ENCODE assay signal across 14 cellular contexts in genomic region chr7:4145576-4145975, GRCh38.
DNase-seq lines count a peak whose midpoint lies in the region; ATAC-seq, FAIRE-seq and TF ChIP-seq lines count a peak whose summit lies in the region.
"Had no signal": no experiment of that assay in that cellular context is flagged by ENCODE, and none has a peak within 500 bp of the region (broad histone marks: within the 10 kb centered on the region; RNA-seq: fewer than 3 reads in every experiment).

No MANE protein-coding gene starts in this region.

- no peaks in the 10 kb centered on the region for H3K36me3 ChIP-seq in SK-N-SH (replicated peaks in 1 of 2; ENCODE audit: control insufficient read depth in 1 of 2, insufficient read depth in 2 of 2, low read length in 1 of 2)
- no peaks in the 10 kb centered on the region for H3K36me3 ChIP-seq in kidney (ENCODE audit: control insufficient read depth in 1 of 2, insufficient read depth in 2 of 2, low read length in 2 of 2)
- H3K36me3 ChIP-seq in neuron (ENCODE audit: insufficient read depth, low read length): no peaks in the 10 kb centered on the region
- H3K36me3 ChIP-seq in aorta (ENCODE audit: control insufficient read depth in 1 of 2, insufficient read depth in 2 of 2, low read length in 1 of 2): peaks cover 0 to 1% of the 10 kb centered on the region in 2 donors

- H3K4me2 ChIP-seq in SK-N-SH: no peak overlapping the region

- H3K27ac Mint-ChIP-seq in immature natural killer cell: no peak overlapping the region
- H3K27ac Mint-ChIP-seq: CD4-positive, CD25-positive, alpha-beta regulatory T cell; HFFc6 had no signal

- H4K20me1 ChIP-seq in SK-N-SH (ENCODE audit: insufficient read depth): no peaks in the 10 kb centered on the region

- in situ Hi-C loops in GM13976 (cut with MboI; ENCODE audit: low sequenced_read_pairs, unreplicated experiment): no loop called here

- peaks cover 0 to 49% of the 10 kb centered on the region in 2 experiments; a peak in 1 of 4 replicates for H3K4me1 ChIP-seq in SK-N-SH (ENCODE audit: control insufficient read depth in 1 of 2, insufficient read depth in 2 of 2, low read depth in 1 of 2, low read length in 1 of 2)
- H3K4me1 ChIP-seq in kidney (ENCODE audit: control insufficient read depth in 1 of 2, insufficient read depth in 1 of 2, low read depth in 1 of 2, low read length in 2 of 2): peaks cover 0 to 3% of the 10 kb centered on the region in 2 donors
- H3K4me1 ChIP-seq in neuron (ENCODE audit: insufficient read depth, low read length): peaks cover 25% of the 10 kb centered on the region
- H3K4me1 ChIP-seq in aorta (ENCODE audit: control insufficient read depth in 1 of 2, insufficient read depth in 2 of 2, low read length in 2 of 2): no peaks in the 10 kb centered on the region

- CTCF ChIA-PET in SK-N-SH (lab: Yijun Ruan, JAX): interaction anchor here (1.1 to 4.0 kb wide), 10 partner anchors 8 to 485 kb away, joined by 3 to 18 read pairs (median 4); no protein-coding TSS in a partner anchor

- no peaks in the 10 kb centered on the region for H3K4me1 Mint-ChIP-seq in immature natural killer cell

- TF ChIP-seq EP300 in SK-N-SH (IDR thresholded peaks at IDR 0.05; ENCODE audit: borderline replicate concordance in 1 of 2, low read depth in 1 of 2, low read length in 1 of 2): peak in 1 of 2 experiments; percentile 40; a peak in 1 of 4 replicates

- no peaks in the 10 kb centered on the region for H3K36me3 Mint-ChIP-seq in immature natural killer cell
- H3K36me3 Mint-ChIP-seq: CD4-positive, CD25-positive, alpha-beta regulatory T cell had no signal

- peaks cover 0 to 1% (median 0%) of the 10 kb centered on the region in 6 donors for H3K9me3 Mint-ChIP-seq in immature natural killer cell
- H3K9me3 Mint-ChIP-seq: CD4-positive, CD25-positive, alpha-beta regulatory T cell; H9 had no signal

- no peak for TF ChIP-seq CTCF in SK-N-SH (IDR thresholded peaks at IDR 0.05)
- TF ChIP-seq CTCF in kidney (IDR thresholded peaks at IDR 0.05; ENCODE audit: borderline replicate concordance, extremely low read depth, insufficient read depth): no peak
- TF ChIP-seq CTCF in GM13976 (IDR thresholded peaks at IDR 0.05; ENCODE audit: borderline replicate concordance, control extremely low read depth, extremely low read depth, insufficient read depth, missing control alignments): no peak

- H3K9ac ChIP-seq in SK-N-SH: no peak overlapping the region
- H3K9ac ChIP-seq in kidney (ENCODE audit: low read length in 2 of 2): no peak overlapping the region
- H3K9ac ChIP-seq: GM23248 had no signal

- POLR2A ChIA-PET in SK-N-SH (lab: Yijun Ruan, JAX): interaction anchor here (0.8 to 2.5 kb wide), 11 partner anchors 8 to 334 kb away, joined by 3 to 15 read pairs (median 5); no protein-coding TSS in a partner anchor

- H3K9me3 ChIP-seq in SK-N-SH: no peaks in the 10 kb centered on the region
- no peaks in the 10 kb centered on the region for H3K9me3 ChIP-seq in kidney (ENCODE audit: control insufficient read depth in 1 of 2, low read length in 2 of 2)
- no peaks in the 10 kb centered on the region for H3K9me3 ChIP-seq in neuron (ENCODE audit: low read length)
- H3K9me3 ChIP-seq in aorta (ENCODE audit: control insufficient read depth, low read length): no peaks in the 10 kb centered on the region

- H3F3A ChIP-seq in SK-N-SH (replicated peaks; ENCODE audit: insufficient read depth): no peaks in the 10 kb centered on the region

- no peak overlapping the region for H2AFZ ChIP-seq in SK-N-SH (ENCODE audit: low read depth)
- H2AFZ ChIP-seq in neuron (ENCODE audit: low read depth, low read length): no peak overlapping the region
- H2AFZ ChIP-seq: GM23248 had no signal

- FAIRE-seq in kidney (lab: Jason Lieb, UNC): no peak

- no peak overlapping the region for H3K4me3 Mint-ChIP-seq in immature natural killer cell
- H3K4me3 Mint-ChIP-seq: CD4-positive, CD25-positive, alpha-beta regulatory T cell; HFFc6 had no signal

- H3K27me3 Mint-ChIP-seq in immature natural killer cell (ENCODE audit: low read depth in 3 of 3): peaks cover 7 to 10% (median 8%) of the 10 kb centered on the region in 3 donors
- H3K27me3 Mint-ChIP-seq: CD4-positive, CD25-positive, alpha-beta regulatory T cell had no signal

- no peak overlapping the region; a peak in 1 of 4 replicates for H3K4me3 ChIP-seq in SK-N-SH (ENCODE audit: low read depth in 2 of 2, low read length in 1 of 2)
- H3K4me3 ChIP-seq in kidney (ENCODE audit: low read length in 2 of 2): no peak overlapping the region
- peak overlapping the region; percentile 32 for H3K4me3 ChIP-seq in neuron (ENCODE audit: low read length)
- H3K4me3 ChIP-seq in aorta (ENCODE audit: low read length in 2 of 2): no peak overlapping the region
- H3K4me3 ChIP-seq: GM23248 had no signal

- intact Hi-C loops in kidney (cut with DNase I): no loop called here
- intact Hi-C loops in aorta (cut with DNase I): no loop called here

- ATAC-seq in SK-N-SH treated with all-trans-retinoic acid at 6 μM for 48 hours: no peak
- ATAC-seq in aorta (ENCODE audit: low FRiP score): no peak
- ATAC-seq in GM19395 (IDR thresholded peaks at IDR 0.05; ENCODE audit: unreplicated experiment): no peak

- H3K27me3 ChIP-seq in SK-N-SH (ENCODE audit: insufficient read depth) (no peaks in the 10 kb centered on the region), neuron (ENCODE audit: insufficient read depth, low read length) (no peaks in the 10 kb centered on the region), aorta (ENCODE audit: control insufficient read depth in 1 of 2, insufficient read depth in 2 of 2, low read length in 1 of 2) (no peaks in the 10 kb centered on the region)

- H3K27ac ChIP-seq in SK-N-SH (ENCODE audit: low read depth in 2 of 2, low read length in 1 of 2) (peak overlapping the region in 1 of 2 experiments; percentile 93; a peak in 2 of 4 replicates), kidney (ENCODE audit: low read depth in 2 of 2, low read length in 2 of 2) (no peak overlapping the region), aorta (ENCODE audit: low read depth in 1 of 2, low read length in 2 of 2) (no peak overlapping the region)
- H3K27ac ChIP-seq: 22Rv1, GM23248 had no signal

- no peaks in the 10 kb centered on the region for H3K9me2 ChIP-seq in SK-N-SH

- no peaks in the 10 kb centered on the region for H3K79me2 ChIP-seq in SK-N-SH (ENCODE audit: insufficient read depth)

- TF ChIP-seq RAD21 in SK-N-SH (IDR thresholded peaks at IDR 0.05; ENCODE audit: low read length): no peak

- 61% methylated on average over 10 of the region's 14 CpGs for WGBS in SK-N-SH (ENCODE audit: low lambda C conversion rate)
- WGBS in aorta, 2 donors: 93% methylated on average over 14 of the region's 14 CpGs

- DNase-seq in SK-N-SH (peak; percentile 74), kidney (peak; percentile 65), aorta (peak; percentile 42 to 71), GM13976 (ENCODE audit: low spot score) (no peak), immature natural killer cell (no peak)
- DNase-seq: CD4-positive, CD25-positive, alpha-beta regulatory T cell; GF-D8; GM23248; HFFc6 had no signal

TF ChIP-seq in SK-N-SH, 30 proteins besides CTCF, POLR2A, EP300 and RAD21:
- TF ChIP-seq SIN3A (IDR thresholded peaks at IDR 0.05; ENCODE audit: borderline replicate concordance, low read depth, low read length) (no peak), NFIC (IDR thresholded peaks at IDR 0.05; ENCODE audit: borderline replicate concordance) (no peak), TAF1 (IDR thresholded peaks at IDR 0.05; ENCODE audit: borderline replicate concordance, low read depth, low read length) (no peak)
- TF ChIP-seq, protein P1, sequence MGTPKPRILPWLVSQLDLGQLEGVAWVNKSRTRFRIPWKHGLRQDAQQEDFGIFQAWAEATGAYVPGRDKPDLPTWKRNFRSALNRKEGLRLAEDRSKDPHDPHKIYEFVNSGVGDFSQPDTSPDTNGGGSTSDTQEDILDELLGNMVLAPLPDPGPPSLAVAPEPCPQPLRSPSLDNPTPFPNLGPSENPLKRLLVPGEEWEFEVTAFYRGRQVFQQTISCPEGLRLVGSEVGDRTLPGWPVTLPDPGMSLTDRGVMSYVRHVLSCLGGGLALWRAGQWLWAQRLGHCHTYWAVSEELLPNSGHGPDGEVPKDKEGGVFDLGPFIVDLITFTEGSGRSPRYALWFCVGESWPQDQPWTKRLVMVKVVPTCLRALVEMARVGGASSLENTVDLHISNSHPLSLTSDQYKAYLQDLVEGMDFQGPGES (IDR thresholded peaks at IDR 0.05; ENCODE audit: low read depth, low read length): no peak

TF ChIP-seq in SK-N-SH treated with all-trans-retinoic acid at 6 μM for 48 hours, 23 proteins besides CTCF, POLR2A, EP300 and RAD21 (continues in another document):
- no peak for TF ChIP-seq ZFP3 (CRISPR knock-in tag; IDR thresholded peaks at IDR 0.05)
- no peak for TF ChIP-seq GLIS3 (CRISPR knock-in tag; IDR thresholded peaks at IDR 0.05)
- TF ChIP-seq, protein P2, sequence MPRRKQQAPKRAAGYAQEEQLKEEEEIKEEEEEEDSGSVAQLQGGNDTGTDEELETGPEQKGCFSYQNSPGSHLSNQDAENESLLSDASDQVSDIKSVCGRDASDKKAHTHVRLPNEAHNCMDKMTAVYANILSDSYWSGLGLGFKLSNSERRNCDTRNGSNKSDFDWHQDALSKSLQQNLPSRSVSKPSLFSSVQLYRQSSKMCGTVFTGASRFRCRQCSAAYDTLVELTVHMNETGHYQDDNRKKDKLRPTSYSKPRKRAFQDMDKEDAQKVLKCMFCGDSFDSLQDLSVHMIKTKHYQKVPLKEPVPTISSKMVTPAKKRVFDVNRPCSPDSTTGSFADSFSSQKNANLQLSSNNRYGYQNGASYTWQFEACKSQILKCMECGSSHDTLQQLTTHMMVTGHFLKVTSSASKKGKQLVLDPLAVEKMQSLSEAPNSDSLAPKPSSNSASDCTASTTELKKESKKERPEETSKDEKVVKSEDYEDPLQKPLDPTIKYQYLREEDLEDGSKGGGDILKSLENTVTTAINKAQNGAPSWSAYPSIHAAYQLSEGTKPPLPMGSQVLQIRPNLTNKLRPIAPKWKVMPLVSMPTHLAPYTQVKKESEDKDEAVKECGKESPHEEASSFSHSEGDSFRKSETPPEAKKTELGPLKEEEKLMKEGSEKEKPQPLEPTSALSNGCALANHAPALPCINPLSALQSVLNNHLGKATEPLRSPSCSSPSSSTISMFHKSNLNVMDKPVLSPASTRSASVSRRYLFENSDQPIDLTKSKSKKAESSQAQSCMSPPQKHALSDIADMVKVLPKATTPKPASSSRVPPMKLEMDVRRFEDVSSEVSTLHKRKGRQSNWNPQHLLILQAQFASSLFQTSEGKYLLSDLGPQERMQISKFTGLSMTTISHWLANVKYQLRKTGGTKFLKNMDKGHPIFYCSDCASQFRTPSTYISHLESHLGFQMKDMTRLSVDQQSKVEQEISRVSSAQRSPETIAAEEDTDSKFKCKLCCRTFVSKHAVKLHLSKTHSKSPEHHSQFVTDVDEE (CRISPR knock-in tag; IDR thresholded peaks at IDR 0.05): no peak

Comparison
In these comparisons a context has a peak if more than half of its experiments do, and no peak if none do; other contexts are left out.
1. DNase-seq: peak in SK-N-SH (single experiment), kidney (single experiment) and aorta (2 of 2); none in GM13976 (single experiment) and immature natural killer cell (0 of 3).